8 cellular contexts compared by ENCODE assay signal in the genomic region with DNA sequence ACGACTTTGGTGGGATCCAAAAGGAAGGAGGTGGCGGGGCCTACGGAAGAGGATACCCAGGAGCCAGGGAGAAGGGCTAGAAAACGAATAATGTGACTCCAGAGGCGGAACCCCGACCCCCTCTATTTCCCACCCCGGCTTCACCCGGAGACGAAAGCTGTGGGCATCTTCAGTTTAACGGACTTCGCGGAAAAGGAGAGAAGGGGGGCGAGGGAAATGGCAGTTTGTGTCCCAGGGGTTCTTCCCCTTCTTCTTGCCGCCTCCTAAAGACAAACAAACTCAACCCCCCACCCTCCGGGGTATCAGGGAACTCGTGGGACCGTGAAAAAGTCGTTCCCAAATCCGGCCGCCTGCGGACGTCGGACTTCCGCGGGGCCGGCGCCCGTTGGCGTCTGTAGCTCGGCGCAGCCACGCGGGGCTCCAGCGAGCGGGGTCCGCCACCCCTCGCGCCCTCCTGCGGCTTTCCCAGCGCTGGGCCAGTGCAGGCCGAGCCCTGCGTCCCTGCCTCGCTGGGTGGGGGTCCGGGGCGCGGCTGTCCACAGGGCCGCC. TPM values are rescaled to one million over a fixed set of nuclear protein-coding genes. Genes with fewer than 3 reads are reported as not detected.
DNase-seq lines count a peak whose midpoint lies in the region; ATAC-seq, FAIRE-seq and TF ChIP-seq lines count a peak whose summit lies in the region.

No MANE protein-coding gene starts in this region.

- peak; percentile 31 for ATAC-seq in HG03175 (IDR thresholded peaks at IDR 0.05; ENCODE audit: unreplicated experiment)
- ATAC-seq in HG03095 (IDR thresholded peaks at IDR 0.05; ENCODE audit: unreplicated experiment): no peak

- H3K4me1 Mint-ChIP-seq in activated CD4-positive, alpha-beta T cell treated with anti-CD3 and anti-CD28 coated beads, Interleukin-2, amount 10 ng/mL, durations not matched to agents 7 days and 5 days: peaks cover 53% of the 10 kb centered on the region

- H3K9ac ChIP-seq in rectal smooth muscle tissue (ENCODE audit: low read length): no peak overlapping the region

- POLR2A ChIA-PET in activated CD4-positive, alpha-beta T cell treated with anti-CD3 and anti-CD28 coated beads, Interleukin-2, amount 10 ng/mL, durations not matched to agents 7 days and 5 days (lab: Charles Lee): interaction anchor here (0.5 to 1.3 kb wide), 2 partner anchors 122 to 295 kb away, joined by 3 to 5 read pairs; no protein-coding TSS in a partner anchor

- H3K27me3 ChIP-seq in rectal smooth muscle tissue (ENCODE audit: control insufficient read depth, insufficient read depth, low read length): peaks cover 36% of the 10 kb centered on the region

- H3K4me3 ChIP-seq in rectal smooth muscle tissue (ENCODE audit: low read length): peak overlapping the region; percentile 66

- H3K4me1 ChIP-seq in rectal smooth muscle tissue (ENCODE audit: control insufficient read depth, insufficient read depth, low read length): peaks cover 3% of the 10 kb centered on the region

- H3K36me3 ChIP-seq in rectal smooth muscle tissue (ENCODE audit: control insufficient read depth, insufficient read depth, low read length): no peaks in the 10 kb centered on the region

- H3K27ac Mint-ChIP-seq in activated CD4-positive, alpha-beta T cell treated with anti-CD3 and anti-CD28 coated beads, Interleukin-2, amount 10 ng/mL, durations not matched to agents 7 days and 5 days: peak overlapping the region; percentile 96

- peaks cover 22% of the 10 kb centered on the region for H3K36me3 Mint-ChIP-seq in activated CD4-positive, alpha-beta T cell treated with anti-CD3 and anti-CD28 coated beads, Interleukin-2, amount 10 ng/mL, durations not matched to agents 7 days and 5 days (ENCODE audit: low read depth)

- TF ChIP-seq POLR2A in H54 (IDR thresholded peaks at IDR 0.05; ENCODE audit: low read depth, low read length): no peak

- peak; percentile 37 for DNase-seq in NCI-H2227 (lab: John Stamatoyannopoulos, UW; ENCODE audit: unreplicated experiment)
- no peak for DNase-seq in NCI-H2227 treated with DMSO at 0.1 percent for 48 hours (lab: John Stamatoyannopoulos, UW)
- no peak for DNase-seq in activated CD4-positive, alpha-beta T cell treated with anti-CD3 and anti-CD28 coated beads, Interleukin-2, amount 10 ng/mL, durations not matched to agents 7 days and 5 days
- peak; percentile 42 for DNase-seq in foreskin melanocyte
- no peak for DNase-seq in H54 (ENCODE audit: insufficient read length, low spot score)

- CTCF ChIA-PET in activated CD4-positive, alpha-beta T cell treated with anti-CD3 and anti-CD28 coated beads, Interleukin-2, amount 10 ng/mL, durations not matched to agents 7 days and 5 days (lab: Charles Lee): interaction anchor here (0.5 to 2.2 kb wide), 10 partner anchors 9 to 400 kb away, joined by 3 to 9 read pairs (median 4); no protein-coding TSS in a partner anchor

- FAIRE-seq in H54 (lab: Jason Lieb, UNC): no peak

- no peaks in the 10 kb centered on the region for H3K9me3 Mint-ChIP-seq in activated CD4-positive, alpha-beta T cell treated with anti-CD3 and anti-CD28 coated beads, Interleukin-2, amount 10 ng/mL, durations not matched to agents 7 days and 5 days

- H3K4me3 Mint-ChIP-seq in activated CD4-positive, alpha-beta T cell treated with anti-CD3 and anti-CD28 coated beads, Interleukin-2, amount 10 ng/mL, durations not matched to agents 7 days and 5 days: peak overlapping the region; percentile 93

- peaks cover 21% of the 10 kb centered on the region for H3K27me3 Mint-ChIP-seq in activated CD4-positive, alpha-beta T cell treated with anti-CD3 and anti-CD28 coated beads, Interleukin-2, amount 10 ng/mL, durations not matched to agents 7 days and 5 days

- H3K27ac ChIP-seq in rectal smooth muscle tissue (ENCODE audit: low read depth, low read length): no peak overlapping the region

RNA-seq across cellular contexts. Expression of gene LEF1, which starts 3.6 kb away (rescaled TPM):
- 100 to 1,000 TPM; 386 to 498 TPM for total RNA-seq in activated CD4-positive, alpha-beta T cell treated with anti-CD3 and anti-CD28 coated beads, Interleukin-2, amount 10 ng/mL, durations not matched to agents 7 days and 5 days

Comparison
In these comparisons a context has a peak if more than half of its experiments do, and no peak if none do; other contexts are left out.
1. DNase-seq: peak in NCI-H2227 (single experiment) and foreskin melanocyte (single experiment); none in NCI-H2227 treated with DMSO at 0.1 percent for 48 hours (single experiment), activated CD4-positive, alpha-beta T cell treated with anti-CD3 and anti-CD28 coated beads, Interleukin-2, amount 10 ng/mL, durations not matched to agents 7 days and 5 days (single experiment) and H54 (single experiment).